17 cellular contexts compared by ENCODE assay signal in genomic region chr3:122586098-122586497, GRCh38. TPM values are rescaled to one million over a fixed set of nuclear protein-coding genes. Genes with fewer than 3 reads are reported as not detected.
A peak's percentile ranks its signal among the peaks of the same experiment; 100 is the strongest.
DNase-seq lines count a peak whose midpoint lies in the region; ATAC-seq and TF ChIP-seq lines count a peak whose summit lies in the region.
"Had no signal": no experiment of that assay in that cellular context is flagged by ENCODE, and none has a peak within 500 bp of the region (broad histone marks: within the 10 kb centered on the region; RNA-seq: fewer than 3 reads in every experiment).

No MANE protein-coding gene starts in this region.

- H3K9me3 Mint-ChIP-seq in stimulated activated naive CD8-positive, alpha-beta T cell treated with anti-CD3 and anti-CD28 coated beads, Interleukin-15, amount 100 ng/mL, for 72 hours: peaks cover 15 to 28% of the 10 kb centered on the region in 2 donors
- H3K9me3 Mint-ChIP-seq in stimulated activated naive CD8-positive, alpha-beta T cell treated with anti-CD3 and anti-CD28 coated beads, Interleukin-15, Interleukin-2, amounts not matched to agents 100 ng/mL and 50 ng/mL, for 24 hours: peaks cover 16% of the 10 kb centered on the region
- H3K9me3 Mint-ChIP-seq in HFFc6: peaks cover 30% of the 10 kb centered on the region

- no peaks in the 10 kb centered on the region for H3K36me3 ChIP-seq in brain microvascular endothelial cell (replicated peaks)
- H3K36me3 ChIP-seq: HAP-1 had no signal

- no peaks in the 10 kb centered on the region for H3K27me3 Mint-ChIP-seq in stimulated activated naive CD8-positive, alpha-beta T cell treated with anti-CD3 and anti-CD28 coated beads, Interleukin-15, amount 100 ng/mL, for 72 hours
- H3K27me3 Mint-ChIP-seq in stimulated activated naive CD8-positive, alpha-beta T cell treated with anti-CD3 and anti-CD28 coated beads, Interleukin-15, Interleukin-2, amounts not matched to agents 100 ng/mL and 50 ng/mL, for 24 hours: no peaks in the 10 kb centered on the region
- H3K27me3 Mint-ChIP-seq in HFFc6 (ENCODE audit: insufficient read depth): no peaks in the 10 kb centered on the region; the same call in 1 of the 2 replicates

- peak; percentile 67 to 71 for ATAC-seq in activated CD4-positive, CD25-positive, alpha-beta regulatory T cell treated with anti-CD3 and anti-CD28 coated beads, Interleukin-2, amount 50 U/mL, for 24 hours
- ATAC-seq in stimulated activated naive CD8-positive, alpha-beta T cell treated with anti-CD3 and anti-CD28 coated beads, Interleukin-15, Interleukin-2, amounts not matched to agents 100 U/mL and 50 U/mL, for 24 hours: peak; percentile 57
- no peak for ATAC-seq in stimulated activated naive CD8-positive, alpha-beta T cell treated with anti-CD3 and anti-CD28 coated beads, Interleukin-15, amount 100 ng/mL, for 72 hours

- peaks cover 52% of the 10 kb centered on the region for H3K4me1 Mint-ChIP-seq in stimulated activated naive CD8-positive, alpha-beta T cell treated with anti-CD3 and anti-CD28 coated beads, Interleukin-15, amount 100 ng/mL, for 72 hours
- H3K4me1 Mint-ChIP-seq in stimulated activated naive CD8-positive, alpha-beta T cell treated with anti-CD3 and anti-CD28 coated beads, Interleukin-15, Interleukin-2, amounts not matched to agents 100 ng/mL and 50 ng/mL, for 24 hours (ENCODE audit: low read depth): peaks cover 73% of the 10 kb centered on the region
- no peaks in the 10 kb centered on the region for H3K4me1 Mint-ChIP-seq in HFFc6 (ENCODE audit: low read depth)

- peaks cover 57% of the 10 kb centered on the region for H3K36me3 Mint-ChIP-seq in stimulated activated naive CD8-positive, alpha-beta T cell treated with anti-CD3 and anti-CD28 coated beads, Interleukin-15, Interleukin-2, amounts not matched to agents 100 ng/mL and 50 ng/mL, for 24 hours (ENCODE audit: low read depth)
- peaks cover 15% of the 10 kb centered on the region for H3K36me3 Mint-ChIP-seq in HFFc6 (ENCODE audit: low read depth)

- no peak overlapping the region for H3K4me3 Mint-ChIP-seq in stimulated activated naive CD8-positive, alpha-beta T cell treated with anti-CD3 and anti-CD28 coated beads, Interleukin-15, amount 100 ng/mL, for 72 hours
- no peak overlapping the region for H3K4me3 Mint-ChIP-seq in stimulated activated naive CD8-positive, alpha-beta T cell treated with anti-CD3 and anti-CD28 coated beads, Interleukin-15, Interleukin-2, amounts not matched to agents 100 ng/mL and 50 ng/mL, for 24 hours
- H3K4me3 Mint-ChIP-seq in HFFc6: no peak overlapping the region

- H3K27ac Mint-ChIP-seq in stimulated activated naive CD8-positive, alpha-beta T cell treated with anti-CD3 and anti-CD28 coated beads, Interleukin-15, amount 100 ng/mL, for 72 hours: peak overlapping the region in 1 of 2 donors; percentile 3
- peak overlapping the region; percentile 2 for H3K27ac Mint-ChIP-seq in stimulated activated naive CD8-positive, alpha-beta T cell treated with anti-CD3 and anti-CD28 coated beads, Interleukin-15, Interleukin-2, amounts not matched to agents 100 ng/mL and 50 ng/mL, for 24 hours
- H3K27ac Mint-ChIP-seq in HFFc6: no peak overlapping the region

- no peak overlapping the region for H3K27ac ChIP-seq in brain microvascular endothelial cell
- H3K27ac ChIP-seq: GM23248 had no signal

- no peaks in the 10 kb centered on the region for H3K27me3 ChIP-seq in brain microvascular endothelial cell (replicated peaks)

- H3K4me3 ChIP-seq in epithelial cell of esophagus (ENCODE audit: low read length): no peak overlapping the region
- no peak overlapping the region for H3K4me3 ChIP-seq in brain microvascular endothelial cell (ENCODE audit: low read depth, low read length)
- H3K4me3 ChIP-seq: GM23248, HAP-1 had no signal

- no peak for TF ChIP-seq CTCF in epithelial cell of esophagus (IDR thresholded peaks at IDR 0.05; ENCODE audit: insufficient read depth, low read depth, low read length, missing control alignments)
- TF ChIP-seq CTCF in HFFc6 (IDR thresholded peaks at IDR 0.05): no peak
- no peak for TF ChIP-seq CTCF in brain microvascular endothelial cell (IDR thresholded peaks at IDR 0.05; ENCODE audit: low read depth, low read length, missing control alignments)

- DNase-seq in activated CD4-positive, CD25-positive, alpha-beta regulatory T cell treated with anti-CD3 and anti-CD28 coated beads, Interleukin-2, amount 50 U/mL, for 72 hours: no peak
- DNase-seq in stimulated activated naive CD8-positive, alpha-beta T cell treated with anti-CD3 and anti-CD28 coated beads, Interleukin-15, Interleukin-2, amounts not matched to agents 100 U/mL and 50 U/mL, for 24 hours: no peak
- no peak for DNase-seq in stimulated activated naive CD8-positive, alpha-beta T cell treated with anti-CD3 and anti-CD28 coated beads, Interleukin-15, amount 100 ng/mL, for 72 hours
- DNase-seq in epithelial cell of esophagus (ENCODE audit: low read depth): peak; percentile 70
- DNase-seq in HFFc6: no peak
- DNase-seq in brain microvascular endothelial cell: no peak
- DNase-seq: 8988T, GM23248, NCI-H1105, NCI-H2081, NCI-H2171 treated with DMSO at 0.1 percent for 48 hours, Right ventricle myocardium superior had no signal

- in situ Hi-C loops in brain microvascular endothelial cell (cut with HindIII; ENCODE audit: low pct_ligation_motif_present, low sequenced_read_pairs): no loop called here

RNA-seq across cellular contexts. Expression of gene PARP15, which starts 8.6 kb away (rescaled TPM):
- total RNA-seq in HFFc6 (2021; fragmentation: NEBNext Ultra II Directional; extraction: Animal tissue kit (Norgen Biotek cat#: 25700)): not detected
- total RNA-seq: LHCN-M2, NCI-H460 had no signal

RNA-seq across cellular contexts. Expression of gene DTX3L, which starts 22.0 kb away (rescaled TPM):
- total RNA-seq in HFFc6 (2021; fragmentation: NEBNext Ultra II Directional; extraction: Animal tissue kit (Norgen Biotek cat#: 25700)): 10 to 100 TPM in 5 of 6 experiments, 1 to 10 TPM in 1; 6.2 to 16.7 (median 15.6) TPM

RNA-seq across cellular contexts. Expression of gene PARP9, which starts 22.0 kb away (rescaled TPM):
- total RNA-seq in HFFc6 (2021; fragmentation: NEBNext Ultra II Directional; extraction: Animal tissue kit (Norgen Biotek cat#: 25700)): 10 to 100 TPM in 3 of 6 experiments, 1 to 10 TPM in 3; 5.2 to 11.0 (median 9.7) TPM
